Comparison of ENCODE assay signal across 16 cellular contexts in the genomic region with DNA sequence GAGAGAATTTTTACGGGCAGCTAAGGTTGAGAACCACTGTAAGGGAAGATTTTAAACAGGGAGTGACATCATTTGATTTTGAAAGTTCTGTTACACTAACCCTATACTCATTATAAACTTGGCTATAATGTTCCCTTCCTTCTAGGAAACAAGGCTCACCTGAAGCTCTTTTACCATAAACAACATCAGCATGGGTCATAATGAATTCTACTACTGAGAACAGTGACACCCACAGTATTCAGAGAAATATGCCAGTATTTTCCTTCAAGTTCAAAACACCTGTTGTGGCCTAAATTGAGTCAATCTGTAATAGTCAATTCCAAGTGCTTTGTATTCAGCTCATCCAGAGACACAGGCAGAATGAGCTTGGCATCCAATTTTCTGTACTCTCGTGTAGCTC.
DNase-seq lines count a peak whose midpoint lies in the region; ATAC-seq and TF ChIP-seq lines count a peak whose summit lies in the region.
"Had no signal": no experiment of that assay in that cellular context is flagged by ENCODE, and none has a peak within 500 bp of the region (broad histone marks: within the 10 kb centered on the region; RNA-seq: fewer than 3 reads in every experiment).

No MANE protein-coding gene starts in this region.

- H3K4me3 Mint-ChIP-seq in activated T-cell treated with anti-CD3 and anti-CD28 coated beads, Interleukin-2, amount 50 U/mL, for 72 hours: no peak overlapping the region
- H3K4me3 Mint-ChIP-seq in Caco-2 (ENCODE audit: unreplicated experiment): no peak overlapping the region
- H3K4me3 Mint-ChIP-seq in activated naive CD8-positive, alpha-beta T cell treated with anti-CD3 and anti-CD28 coated beads, Interleukin-2, amount 50 U/mL, for 24 hours: no peak overlapping the region
- H3K4me3 Mint-ChIP-seq: CD8-positive, alpha-beta memory T cell; H9 had no signal

- H3K9ac ChIP-seq in PC-3 (ENCODE audit: low read length): no peak overlapping the region
- H3K9ac ChIP-seq: BLaER1 treated with 17β-estradiol and CSF1 and Interleukin-3, amounts not matched to agents 10 nM and 100 nM had no signal

- no peak for TF ChIP-seq CTCF in Caco-2 (IDR thresholded peaks at IDR 0.05; ENCODE audit: insufficient read depth in 1 of 2, low read depth in 1 of 2, low read length in 1 of 2, severe bottlenecking in 1 of 2, unreplicated experiment in 1 of 2)
- TF ChIP-seq CTCF in PC-3 (conservative IDR thresholded peaks at IDR 0.05; ENCODE audit: low read depth, low read length): no peak

- H3K9me2 ChIP-seq in PC-3 (replicated peaks; ENCODE audit: low read length): no peaks in the 10 kb centered on the region

- H3K4me3 ChIP-seq in Caco-2 (ENCODE audit: low read depth, low read length): no peak overlapping the region
- H3K4me3 ChIP-seq in PC-3 (ENCODE audit: low read length): no peak overlapping the region
- H3K4me3 ChIP-seq: BLaER1 treated with 17β-estradiol and CSF1 and Interleukin-3, amounts not matched to agents 10 nM and 100 nM had no signal

- peak; percentile 72 to 87 for ATAC-seq in activated T-cell treated with anti-CD3 and anti-CD28 coated beads, Interleukin-2, amount 50 U/mL, for 72 hours (replicated peaks in 1 of 2)
- ATAC-seq in PC-3 (no peak), HG02885 (IDR thresholded peaks at IDR 0.05; ENCODE audit: poor library complexity, unreplicated experiment) (no peak)
- ATAC-seq in activated naive CD8-positive, alpha-beta T cell treated with anti-CD3 and anti-CD28 coated beads, Interleukin-2, amount 50 U/mL, for 24 hours: peak; percentile 28

- H3K79me2 ChIP-seq in PC-3 (ENCODE audit: low read length): no peaks in the 10 kb centered on the region

- BruUV-seq in Caco-2 (replicated peaks; lab: Mats Ljungman, UMichigan) (no TSS peak), PC-3 (replicated peaks; lab: Mats Ljungman, UMichigan) (no TSS peak)

- H3K4me2 ChIP-seq in PC-3 (ENCODE audit: low read length): no peak overlapping the region
- H3K4me2 ChIP-seq: BLaER1 treated with 17β-estradiol and CSF1 and Interleukin-3, amounts not matched to agents 10 nM and 100 nM had no signal

- H3K4me1 ChIP-seq in Caco-2 (peaks cover 33% of the 10 kb centered on the region), PC-3 (ENCODE audit: insufficient read depth, low read length) (peaks cover 15% of the 10 kb centered on the region; the same call in 1 of the 2 replicates)

- CTCF ChIA-PET in Caco-2 (lab: Charles Lee): no interaction called here
- CTCF ChIA-PET in PC-3 (lab: Charles Lee): interaction anchor here (0.6 kb wide), 1 partner anchor 182 kb away, joined by 3 read pairs; no protein-coding TSS in a partner anchor

- no peaks in the 10 kb centered on the region for H4K20me1 ChIP-seq in PC-3 (ENCODE audit: low read length)
- H4K20me1 ChIP-seq: BLaER1 treated with 17β-estradiol and CSF1 and Interleukin-3, amounts not matched to agents 10 nM and 100 nM had no signal

- intact Hi-C loops in Caco-2 (cut with micrococcal nuclease; ENCODE audit: unreplicated experiment): loop anchor here (5.0 kb wide), 1 partner anchor 70 kb away; no protein-coding TSS in a partner anchor
- intact Hi-C loops in PC-3 (cut with micrococcal nuclease): no loop called here

- no peak overlapping the region for H3K27ac ChIP-seq in PC-3 (ENCODE audit: low read length)
- H3K27ac ChIP-seq: BLaER1 treated with 17β-estradiol and CSF1 and Interleukin-3, amounts not matched to agents 10 nM and 100 nM had no signal

- H3K27me3 Mint-ChIP-seq in activated T-cell treated with anti-CD3 and anti-CD28 coated beads, Interleukin-2, amount 50 U/mL, for 72 hours (ENCODE audit: low read depth): no peaks in the 10 kb centered on the region
- H3K27me3 Mint-ChIP-seq in Caco-2 (ENCODE audit: insufficient read depth, unreplicated experiment): no peaks in the 10 kb centered on the region
- H3K27me3 Mint-ChIP-seq in activated naive CD8-positive, alpha-beta T cell treated with anti-CD3 and anti-CD28 coated beads, Interleukin-2, amount 50 U/mL, for 24 hours: no peaks in the 10 kb centered on the region
- H3K27me3 Mint-ChIP-seq: CD8-positive, alpha-beta memory T cell had no signal

- H2AFZ ChIP-seq in PC-3 (ENCODE audit: low read length): peak overlapping the region; percentile 27; the same call in 1 of the 2 replicates

- no peak for DNase-seq in activated T-cell treated with anti-CD3 and anti-CD28 coated beads, Interleukin-2, amount 50 U/mL, for 72 hours
- DNase-seq in activated T-cell treated with anti-CD3 and anti-CD28 coated beads for 4 hours (no peak), Caco-2 (no peak), PC-3 (no peak), NOMO-1 treated with DMSO at 0.1 percent for 48 hours (lab: John Stamatoyannopoulos, UW; ENCODE audit: unreplicated experiment) (no peak)
- DNase-seq in activated naive CD8-positive, alpha-beta T cell treated with anti-CD3 and anti-CD28 coated beads, Interleukin-2, amount 50 U/mL, for 24 hours: no peak
- no peak for DNase-seq in stimulated activated CD4-positive, alpha-beta T cell treated with anti-CD3 and anti-CD28 coated beads, Interleukin-2, amount 100 ng/mL, for 24 hours
- DNase-seq: CD8-positive, alpha-beta memory T cell; NCI-H1694 treated with DMSO at 0.1 percent for 48 hours; NCI-H2107; NCI-H510A; NCI-H748 treated with DMSO at 0.1 percent for 48 hours; NK-92 treated with Interleukin-12 subunit alpha and Interleukin-12 subunit beta, amount 100 ng/mL, for 24 hours had no signal

- H3K4me1 Mint-ChIP-seq in activated T-cell treated with anti-CD3 and anti-CD28 coated beads, Interleukin-2, amount 50 U/mL, for 72 hours (ENCODE audit: low read depth): peaks cover 13% of the 10 kb centered on the region
- peaks cover 16% of the 10 kb centered on the region for H3K4me1 Mint-ChIP-seq in Caco-2 (ENCODE audit: low read depth, unreplicated experiment)
- H3K4me1 Mint-ChIP-seq in activated naive CD8-positive, alpha-beta T cell treated with anti-CD3 and anti-CD28 coated beads, Interleukin-2, amount 50 U/mL, for 24 hours: peaks cover 6% of the 10 kb centered on the region

- POLR2A ChIA-PET in Caco-2 (lab: Charles Lee): no interaction called here
- POLR2A ChIA-PET in PC-3 (lab: Charles Lee; ENCODE audit: unreplicated experiment): no interaction called here

- no peaks in the 10 kb centered on the region for H3F3A ChIP-seq in PC-3 (ENCODE audit: low read length, unreplicated experiment)

- H3K36me3 Mint-ChIP-seq in activated T-cell treated with anti-CD3 and anti-CD28 coated beads, Interleukin-2, amount 50 U/mL, for 72 hours (ENCODE audit: insufficient read depth in 2 of 2): no peaks in the 10 kb centered on the region
- peaks cover 4% of the 10 kb centered on the region for H3K36me3 Mint-ChIP-seq in Caco-2 (ENCODE audit: insufficient read depth, unreplicated experiment)
- H3K36me3 Mint-ChIP-seq in activated naive CD8-positive, alpha-beta T cell treated with anti-CD3 and anti-CD28 coated beads, Interleukin-2, amount 50 U/mL, for 24 hours (ENCODE audit: low read depth): no peaks in the 10 kb centered on the region

- H3K36me3 ChIP-seq in Caco-2 (ENCODE audit: control insufficient read depth, insufficient read depth, low read length) (no peaks in the 10 kb centered on the region), PC-3 (ENCODE audit: low read depth, low read length) (no peaks in the 10 kb centered on the region)
- H3K36me3 ChIP-seq: BLaER1 treated with 17β-estradiol and CSF1 and Interleukin-3, amounts not matched to agents 10 nM and 100 nM had no signal

- peaks cover 0 to 6% of the 10 kb centered on the region in 2 donors for H3K9me3 Mint-ChIP-seq in activated T-cell treated with anti-CD3 and anti-CD28 coated beads, Interleukin-2, amount 50 U/mL, for 72 hours
- H3K9me3 Mint-ChIP-seq in Caco-2 (ENCODE audit: unreplicated experiment): peaks cover 13% of the 10 kb centered on the region
- peaks cover 12% of the 10 kb centered on the region for H3K9me3 Mint-ChIP-seq in activated naive CD8-positive, alpha-beta T cell treated with anti-CD3 and anti-CD28 coated beads, Interleukin-2, amount 50 U/mL, for 24 hours

- H3K9me3 ChIP-seq in Caco-2 (peaks cover 9% of the 10 kb centered on the region), PC-3 (ENCODE audit: low read length) (no peaks in the 10 kb centered on the region)

- H3K27me3 ChIP-seq in Caco-2 (replicated peaks; ENCODE audit: control insufficient read depth, insufficient read depth, low read length) (no peaks in the 10 kb centered on the region), PC-3 (ENCODE audit: low read length) (no peaks in the 10 kb centered on the region)
- H3K27me3 ChIP-seq: BLaER1 treated with 17β-estradiol and CSF1 and Interleukin-3, amounts not matched to agents 10 nM and 100 nM had no signal

- peak overlapping the region; percentile 1 for H3K27ac Mint-ChIP-seq in activated T-cell treated with anti-CD3 and anti-CD28 coated beads, Interleukin-2, amount 50 U/mL, for 72 hours
- H3K27ac Mint-ChIP-seq in Caco-2 (ENCODE audit: unreplicated experiment): peak overlapping the region; percentile 81
- no peak overlapping the region for H3K27ac Mint-ChIP-seq in activated naive CD8-positive, alpha-beta T cell treated with anti-CD3 and anti-CD28 coated beads, Interleukin-2, amount 50 U/mL, for 24 hours
- H3K27ac Mint-ChIP-seq: CD8-positive, alpha-beta memory T cell had no signal

Comparison
In these comparisons a context has a peak if more than half of its experiments do, and no peak if none do; other contexts are left out.
1. ATAC-seq: peak in activated T-cell treated with anti-CD3 and anti-CD28 coated beads, Interleukin-2, amount 50 U/mL, for 72 hours (2 of 2) and activated naive CD8-positive, alpha-beta T cell treated with anti-CD3 and anti-CD28 coated beads, Interleukin-2, amount 50 U/mL, for 24 hours (single experiment); none in PC-3 (single experiment) and HG02885 (single experiment).